Comparison of ENCODE assay signal across 15 cellular contexts in the genomic region with DNA sequence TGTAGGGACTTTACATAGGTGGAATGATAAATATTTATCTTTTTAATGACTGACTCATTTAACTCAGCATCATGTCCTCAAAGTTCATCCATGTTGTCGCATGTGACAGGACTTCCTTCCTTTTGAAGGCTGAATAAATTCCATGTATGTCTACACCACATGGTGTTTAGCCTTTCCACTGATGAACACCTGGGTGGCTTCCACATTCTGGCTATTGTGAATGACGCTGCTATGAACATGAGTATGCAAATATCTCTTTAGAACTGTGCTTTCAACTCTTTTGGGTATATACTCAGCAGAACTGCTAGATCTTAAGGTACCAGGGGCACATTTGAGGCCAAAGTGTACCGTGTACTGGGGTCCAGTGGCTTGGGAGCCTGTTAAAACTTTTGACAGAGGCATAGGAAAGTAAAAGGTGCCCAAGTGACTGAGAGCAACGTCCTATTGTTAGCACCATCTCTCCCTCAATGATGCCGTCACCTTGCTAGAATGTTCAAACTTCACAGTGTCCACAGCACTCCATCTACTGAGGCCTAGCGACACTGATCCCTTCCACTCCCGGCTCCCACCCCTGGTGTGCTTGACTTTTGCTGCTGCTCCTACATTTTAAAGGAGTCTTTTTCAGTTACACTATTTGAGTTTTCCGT. TPM values are rescaled to one million over a fixed set of nuclear protein-coding genes. Genes with fewer than 3 reads are reported as not detected.
DNase-seq lines count a peak whose midpoint lies in the region; ATAC-seq, FAIRE-seq and TF ChIP-seq lines count a peak whose summit lies in the region.
"Had no signal": no experiment of that assay in that cellular context is flagged by ENCODE, and none has a peak within 500 bp of the region (broad histone marks: within the 10 kb centered on the region; RNA-seq: fewer than 3 reads in every experiment).

No MANE protein-coding gene starts in this region.

- no peaks in the 10 kb centered on the region for H3K4me1 ChIP-seq in astrocyte (ENCODE audit: insufficient read depth, low read length)
- H3K4me1 ChIP-seq in sigmoid colon: peaks cover 0 to 62% (median 52%) of the 10 kb centered on the region in 4 donors

- TF ChIP-seq EP300 in sigmoid colon (IDR thresholded peaks at IDR 0.05): no peak

- peaks cover 5% of the 10 kb centered on the region for H3K9me3 Mint-ChIP-seq in astrocyte (ENCODE audit: unreplicated experiment)
- H3K9me3 Mint-ChIP-seq in stimulated activated memory B cell treated with anti-CD40 and anti-IgM and Interleukin-4, amounts not matched to agents 10 μg/mL and 1 μg/mL and 100 μg/mL, for 72 hours: peaks cover 3% of the 10 kb centered on the region
- H3K9me3 Mint-ChIP-seq: activated naive CD4-positive, alpha-beta T cell treated with anti-CD3 and anti-CD28 coated beads for 36 hours had no signal

- peaks cover 23% of the 10 kb centered on the region for H3K4me1 Mint-ChIP-seq in astrocyte (ENCODE audit: low read depth, unreplicated experiment)
- peaks cover 26% of the 10 kb centered on the region for H3K4me1 Mint-ChIP-seq in stimulated activated memory B cell treated with anti-CD40 and anti-IgM and Interleukin-4, amounts not matched to agents 10 μg/mL and 1 μg/mL and 100 μg/mL, for 72 hours

- TF ChIP-seq POLR2A in sigmoid colon (IDR thresholded peaks at IDR 0.05): no peak

- H3K4me3 Mint-ChIP-seq in astrocyte (ENCODE audit: unreplicated experiment): no peak overlapping the region
- H3K4me3 Mint-ChIP-seq in stimulated activated memory B cell treated with anti-CD40 and anti-IgM and Interleukin-4, amounts not matched to agents 10 μg/mL and 1 μg/mL and 100 μg/mL, for 72 hours: peak overlapping the region; percentile 46
- H3K4me3 Mint-ChIP-seq: activated naive CD4-positive, alpha-beta T cell treated with anti-CD3 and anti-CD28 coated beads for 36 hours had no signal

- DNase-seq in astrocyte (ENCODE audit: low read depth) (no peak), sigmoid colon (no peak)
- DNase-seq: activated naive CD4-positive, alpha-beta T cell treated with anti-CD3 and anti-CD28 coated beads for 36 hours; cerebellar nuclear complex; NCI-H1092; NCI-H774; right cardiac atrium had no signal

- no peak overlapping the region for H3K27ac ChIP-seq in astrocyte (ENCODE audit: low read depth, low read length)
- no peak overlapping the region for H3K27ac ChIP-seq in sigmoid colon
- H3K27ac ChIP-seq: thoracic aorta had no signal

- H3K9me3 ChIP-seq in astrocyte (ENCODE audit: insufficient read depth, low read depth, low read length) (no peaks in the 10 kb centered on the region), sigmoid colon (no peaks in the 10 kb centered on the region)
- H3K9me3 ChIP-seq: thoracic aorta had no signal

- FAIRE-seq in astrocyte (lab: Jason Lieb, UNC): no peak

- H3K36me3 ChIP-seq in astrocyte (ENCODE audit: insufficient read depth, low read length): no peaks in the 10 kb centered on the region
- H3K36me3 ChIP-seq in sigmoid colon: no peaks in the 10 kb centered on the region
- H3K36me3 ChIP-seq: thoracic aorta had no signal

- H2AFZ ChIP-seq in astrocyte (ENCODE audit: low read depth, low read length): no peak overlapping the region

- no peak overlapping the region for H3K4me2 ChIP-seq in astrocyte (ENCODE audit: low read length)

- intact Hi-C loops in sigmoid colon (cut with DNase I): no loop called here

- peaks cover 29% of the 10 kb centered on the region for H3K79me2 ChIP-seq in astrocyte (ENCODE audit: insufficient read depth, low read length)

- H3K27me3 ChIP-seq in astrocyte (ENCODE audit: insufficient read depth, low read length): no peaks in the 10 kb centered on the region
- H3K27me3 ChIP-seq in sigmoid colon: no peaks in the 10 kb centered on the region

- peaks cover 18% of the 10 kb centered on the region for H3K36me3 Mint-ChIP-seq in astrocyte (ENCODE audit: low read depth, unreplicated experiment)
- peaks cover 6% of the 10 kb centered on the region for H3K36me3 Mint-ChIP-seq in stimulated activated memory B cell treated with anti-CD40 and anti-IgM and Interleukin-4, amounts not matched to agents 10 μg/mL and 1 μg/mL and 100 μg/mL, for 72 hours

- peak overlapping the region; percentile 26 for H3K27ac Mint-ChIP-seq in astrocyte (ENCODE audit: unreplicated experiment)
- H3K27ac Mint-ChIP-seq in stimulated activated memory B cell treated with anti-CD40 and anti-IgM and Interleukin-4, amounts not matched to agents 10 μg/mL and 1 μg/mL and 100 μg/mL, for 72 hours: peak overlapping the region; percentile 85
- H3K27ac Mint-ChIP-seq: activated naive CD4-positive, alpha-beta T cell treated with anti-CD3 and anti-CD28 coated beads for 36 hours had no signal

- WGBS in sigmoid colon, 2 donors: 89 to 95% methylated on average over 8 of the region's 8 CpGs

- H3K4me3 ChIP-seq in astrocyte (ENCODE audit: insufficient read depth, low read depth, low read length): no peak overlapping the region
- no peak overlapping the region for H3K4me3 ChIP-seq in sigmoid colon
- H3K4me3 ChIP-seq: thoracic aorta had no signal

- no peak overlapping the region for H3K9ac ChIP-seq in astrocyte (ENCODE audit: low read length)

- ATAC-seq in GM19397 (IDR thresholded peaks at IDR 0.05; ENCODE audit: unreplicated experiment) (peak; percentile 63), HG02973 (IDR thresholded peaks at IDR 0.05; ENCODE audit: unreplicated experiment) (peak; percentile 56), HG03469 (IDR thresholded peaks at IDR 0.05; ENCODE audit: unreplicated experiment) (no peak), HG03139 (IDR thresholded peaks at IDR 0.05; ENCODE audit: unreplicated experiment) (no peak), HG03045 (IDR thresholded peaks at IDR 0.05; ENCODE audit: unreplicated experiment) (no peak)
- peak; percentile 70 for ATAC-seq in stimulated activated memory B cell treated with anti-CD40 and anti-IgM and Interleukin-4, amounts not matched to agents 10 μg/mL and 1 μg/mL and 100 μg/mL, for 72 hours
- ATAC-seq: HCT116 had no signal

- peaks cover 76% of the 10 kb centered on the region for H4K20me1 ChIP-seq in astrocyte (ENCODE audit: insufficient read depth, low read length)

- H3K27me3 Mint-ChIP-seq in astrocyte (ENCODE audit: low read depth, unreplicated experiment): no peaks in the 10 kb centered on the region
- H3K27me3 Mint-ChIP-seq in stimulated activated memory B cell treated with anti-CD40 and anti-IgM and Interleukin-4, amounts not matched to agents 10 μg/mL and 1 μg/mL and 100 μg/mL, for 72 hours: no peaks in the 10 kb centered on the region

- no peak for TF ChIP-seq CTCF in astrocyte (IDR thresholded peaks at IDR 0.05; ENCODE audit: insufficient read depth, low read depth, low read length)
- TF ChIP-seq CTCF in sigmoid colon (IDR thresholded peaks at IDR 0.05): no peak

RNA-seq across cellular contexts. Expression of a gene that starts 24.0 kb away (rescaled TPM):
- total RNA-seq in astrocyte: 88.9 and 92.6 TPM in 2 replicates
- 10 to 100 TPM; 38.0 to 74.4 (median 61.2) TPM for total RNA-seq in sigmoid colon
- 10 to 100 TPM in 1 of 3 donors, 1 to 10 TPM in 2; 5.8 to 12.0 (median 7.2) TPM for polyA plus RNA-seq in sigmoid colon

Comparison
In these comparisons a context has a peak if more than half of its experiments do, and no peak if none do; other contexts are left out.
1. ATAC-seq: peak in GM19397 (single experiment), HG02973 (single experiment) and stimulated activated memory B cell treated with anti-CD40 and anti-IgM and Interleukin-4, amounts not matched to agents 10 μg/mL and 1 μg/mL and 100 μg/mL, for 72 hours (single experiment); none in HG03469 (single experiment), HG03139 (single experiment) and HG03045 (single experiment).